In the genomic region with DNA sequence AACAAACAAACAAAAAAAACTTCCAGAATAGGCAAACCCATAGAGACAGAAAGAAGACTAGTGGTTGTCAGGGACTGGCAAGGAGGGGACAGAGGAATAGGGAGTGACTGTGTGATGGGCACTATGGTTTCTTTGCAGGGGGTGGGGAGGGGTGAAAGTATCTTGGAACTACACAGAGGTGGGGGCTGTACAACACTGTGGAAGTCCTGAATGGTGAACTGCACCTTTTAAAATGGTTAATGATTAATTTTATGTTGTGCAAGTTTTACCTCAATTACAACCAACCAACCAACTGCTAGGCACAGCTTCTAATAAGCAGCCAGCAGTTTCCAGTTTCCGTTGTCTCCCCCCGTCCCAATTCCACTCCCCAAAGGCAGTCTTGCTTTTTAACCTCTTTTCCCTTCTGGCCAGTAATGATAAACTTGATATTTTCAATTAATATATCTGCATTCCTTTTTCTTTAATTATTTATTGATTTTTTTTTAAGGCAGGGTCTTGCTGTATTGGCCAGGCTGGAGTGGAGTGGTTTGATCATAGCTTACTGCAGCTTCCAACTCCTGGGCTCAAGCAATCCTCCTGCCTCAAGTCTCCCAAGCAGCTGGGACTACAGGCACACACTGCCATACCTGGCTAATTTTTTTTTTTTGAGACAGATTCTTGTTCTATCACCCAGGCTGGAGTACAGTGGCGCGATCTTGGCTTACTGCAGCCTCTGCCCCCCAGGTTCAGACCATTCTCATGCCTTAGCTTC, we compare ENCODE assay signal across 11 cellular contexts.
"Had no signal": no experiment of that assay in that cellular context is flagged by ENCODE, and none has a peak within 500 bp of the region (broad histone marks: within the 10 kb centered on the region; RNA-seq: fewer than 3 reads in every experiment).

No MANE protein-coding gene starts in this region.

- H3K4me2 ChIP-seq: neural progenitor cell had no signal

- H3K36me3 Mint-ChIP-seq: neural progenitor cell had no signal

- H3K27ac ChIP-seq: esophagus muscularis mucosa, neural progenitor cell, ovary had no signal

- H3K4me3 ChIP-seq: esophagus muscularis mucosa, neural progenitor cell, ovary had no signal

- DNase-seq: activated CD4-positive, alpha-beta memory T cell treated with anti-CD3 and anti-CD28 coated beads, Interleukin-2, amount 10 ng/mL, durations not matched to agents 7 days and 5 days; aorta; glutamatergic neuron; left ventricle myocardium superior; ovary; stimulated activated naive CD4-positive, alpha-beta T cell treated with Interleukin-2 at 50 U/mL for 16 hours; trophoblast cell had no signal

- H3K9ac ChIP-seq: neural progenitor cell had no signal

- H3K27me3 ChIP-seq: esophagus muscularis mucosa, neural progenitor cell, ovary had no signal

- H3K9me3 ChIP-seq: esophagus muscularis mucosa, ovary had no signal

- H3K36me3 ChIP-seq: esophagus muscularis mucosa, neural progenitor cell, ovary had no signal

- H3K4me3 Mint-ChIP-seq: activated CD4-positive, alpha-beta memory T cell treated with anti-CD3 and anti-CD28 coated beads, Interleukin-2, amount 10 ng/mL, durations not matched to agents 7 days and 5 days; neural progenitor cell; T-helper 2 cell treated with Interferon-gamma antibody and Interleukin-4, amounts not matched to agents 5 μg/mL and 100 μg/mL, for 36 hours had no signal

- FAIRE-seq: bronchial epithelial cell had no signal

- H3K9me3 Mint-ChIP-seq: activated CD4-positive, alpha-beta memory T cell treated with anti-CD3 and anti-CD28 coated beads, Interleukin-2, amount 10 ng/mL, durations not matched to agents 7 days and 5 days; neural progenitor cell; T-helper 2 cell treated with Interferon-gamma antibody and Interleukin-4, amounts not matched to agents 5 μg/mL and 100 μg/mL, for 36 hours had no signal

- H2AFZ ChIP-seq: neural progenitor cell had no signal

- H3K27ac Mint-ChIP-seq: activated CD4-positive, alpha-beta memory T cell treated with anti-CD3 and anti-CD28 coated beads, Interleukin-2, amount 10 ng/mL, durations not matched to agents 7 days and 5 days; neural progenitor cell; T-helper 2 cell treated with Interferon-gamma antibody and Interleukin-4, amounts not matched to agents 5 μg/mL and 100 μg/mL, for 36 hours had no signal

- ATAC-seq: left ventricle myocardium superior had no signal

- H3K4me1 Mint-ChIP-seq: activated CD4-positive, alpha-beta memory T cell treated with anti-CD3 and anti-CD28 coated beads, Interleukin-2, amount 10 ng/mL, durations not matched to agents 7 days and 5 days had no signal
